Comparison of ENCODE assay signal across 8 cellular contexts in genomic region chr9:129835128-129835859, GRCh38. TPM values are rescaled to one million over a fixed set of nuclear protein-coding genes. Genes with fewer than 3 reads are reported as not detected.
DNase-seq lines count a peak whose midpoint lies in the region; ATAC-seq and TF ChIP-seq lines count a peak whose summit lies in the region.

C9orf78 (minus strand) TSS chr9:129835275; CDS start chr9:129835221, 54 bp downstream.
USP20 (plus strand) TSS chr9:129835458; CDS start chr9:129852556, 17,098 bp downstream.

- H3K4me3 ChIP-seq in Jurkat, Clone E6-1 (ENCODE audit: low read length), result peak within 1 kb of the TSS; percentile 100
- peak within 1 kb of the TSS; percentile 82 for H3K4me3 ChIP-seq in PC-3 (ENCODE audit: low read length)
- H3K4me3 ChIP-seq in epithelial cell of proximal tubule (ENCODE audit: low read depth, low read length), result peak within 1 kb of the TSS; percentile 98

- intact Hi-C loops in PC-3 (cut with micrococcal nuclease), result no loop called here

- H3K9me3 ChIP-seq in PC-3 (ENCODE audit: low read length), result no peaks in the 10 kb centered on the region

- peak within 1 kb of the TSS; percentile 86 for H3K9ac ChIP-seq in PC-3 (ENCODE audit: low read length)

- H3K79me2 ChIP-seq in PC-3 (ENCODE audit: low read length), result peaks cover 50% of the 10 kb centered on the region

- peak within 1 kb of the TSS; percentile 75 for H2AFZ ChIP-seq in PC-3 (ENCODE audit: low read length)

- no peak within 1 kb of the TSS for H3K27ac ChIP-seq in PC-3 (ENCODE audit: low read length)

- H3K27me3 ChIP-seq in PC-3 (ENCODE audit: low read length), result no peaks in the 10 kb centered on the region

- H4K20me1 ChIP-seq in PC-3 (ENCODE audit: low read length), result no peaks in the 10 kb centered on the region

- no peaks in the 10 kb centered on the region for H3F3A ChIP-seq in PC-3 (ENCODE audit: low read length, unreplicated experiment)

- ATAC-seq in GM21619 (IDR thresholded peaks at IDR 0.05; ENCODE audit: unreplicated experiment), result peak; percentile 81
- peak; percentile 82 for ATAC-seq in PC-3

- no peaks in the 10 kb centered on the region for H3K9me2 ChIP-seq in PC-3 (replicated peaks; ENCODE audit: low read length)

- 0 out of 2 replicates have a peak, but pooled peaks cover 4% of the 10 kb centered on the region for H3K36me3 ChIP-seq in PC-3 (ENCODE audit: low read depth, low read length)

- CTCF ChIA-PET in PC-3 (lab: Charles Lee), result no interaction called here

- BruUV-seq in PC-3 (replicated peaks; lab: Mats Ljungman, UMichigan), result no TSS peak

- TF ChIP-seq CTCF in PC-3 (conservative IDR thresholded peaks at IDR 0.05; ENCODE audit: low read depth, low read length), result no peak
- TF ChIP-seq CTCF in epithelial cell of proximal tubule (conservative IDR thresholded peaks at IDR 0.05; ENCODE audit: low read depth, low read length), result no peak

- H3K4me1 ChIP-seq in PC-3 (ENCODE audit: insufficient read depth, low read length), result peaks cover 33% of the 10 kb centered on the region

- peak within 1 kb of the TSS; percentile 97 for H3K4me2 ChIP-seq in PC-3 (ENCODE audit: low read length)

- POLR2A ChIA-PET in PC-3 (lab: Charles Lee; ENCODE audit: unreplicated experiment), result interaction anchor here (0.6 kb wide), 1 partner anchor 799 kb away, joined by 6 read pairs; the partner anchor contains the start of gene MIGA2

- DNase-seq in DMS114 treated with DMSO at 0.1 percent for 48 hours (lab: John Stamatoyannopoulos, UW; ENCODE audit: unreplicated experiment), result peak; percentile 82
- DNase-seq in Jurkat, Clone E6-1 (ENCODE audit: low read depth, low spot score), result peak; percentile 92
- DNase-seq in PC-3, result peak; percentile 95
- peak; percentile 98 for DNase-seq in activated T-cell treated with anti-CD3 and anti-CD28 coated beads for 48 hours (ENCODE audit: low read depth)
- peak; percentile 39 for DNase-seq in epithelial cell of proximal tubule (ENCODE audit: low read depth)
- peak; percentile 96 for DNase-seq in mucosa of gallbladder (ENCODE audit: low spot score)
- DNase-seq in stimulated activated CD8-positive, alpha-beta memory T cell treated with anti-CD3 and anti-CD28 coated beads, Interleukin-4, amount 100 ng/mL, for 24 hours (ENCODE audit: low read depth), result peak; percentile 94

RNA-seq across cellular contexts. Expression of gene C9orf78, which starts in this region (rescaled TPM):
- 225 TPM for polyA plus RNA-seq in Jurkat, Clone E6-1 (2012; ENCODE audit: insufficient read depth, insufficient read length)
- total RNA-seq in PC-3 (2014; rRNA removed) (42.4 and 57.4 TPM in 2 replicates), epithelial cell of proximal tubule (39.9 and 53.6 TPM in 2 replicates), mucosa of gallbladder (53.6 TPM)

RNA-seq across cellular contexts. Expression of gene USP20, which starts in this region (rescaled TPM):
- polyA plus RNA-seq in Jurkat, Clone E6-1 (2012; ENCODE audit: insufficient read depth, insufficient read length), result 46.8 TPM
- total RNA-seq in PC-3 (2014; rRNA removed), result 15.0 and 16.2 TPM in 2 replicates
- total RNA-seq in epithelial cell of proximal tubule, result 7.2 and 17.5 TPM in 2 replicates
- 41.0 TPM for total RNA-seq in mucosa of gallbladder

Comparison
In these comparisons a context has a peak if more than half of its experiments do, and no peak if none do; other contexts are left out.
1. DNase-seq: peak in every context shown above with its lines; median percentile 98 in activated T-cell treated with anti-CD3 and anti-CD28 coated beads for 48 hours; 96 in mucosa of gallbladder; 95 in PC-3; 94 in stimulated activated CD8-positive, alpha-beta memory T cell treated with anti-CD3 and anti-CD28 coated beads, Interleukin-4, amount 100 ng/mL, for 24 hours; 92 in Jurkat, Clone E6-1; 82 in DMS114 treated with DMSO at 0.1 percent for 48 hours; 39 in epithelial cell of proximal tubule.